Comparison of ENCODE assay signal across 8 cellular contexts in genomic region chr1:231040800-231041704, GRCh38. TPM values are rescaled to one million over a fixed set of nuclear protein-coding genes. Genes with fewer than 3 reads are reported as not detected.
DNase-seq lines count a peak whose midpoint lies in the region; ATAC-seq, FAIRE-seq and TF ChIP-seq lines count a peak whose summit lies in the region.

No MANE protein-coding gene starts in this region.

- peak overlapping the region in 3 of 4 donors; percentile 41 to 58 (median 43) for H3K27ac ChIP-seq in gastroesophageal sphincter

- CTCF ChIA-PET in activated CD4-positive, alpha-beta memory T cell treated with anti-CD3 and anti-CD28 coated beads, Interleukin-2, amount 10 ng/mL, durations not matched to agents 7 days and 5 days (lab: Charles Lee), result interaction anchor here (0.7 to 1.2 kb wide), 2 partner anchors 118 to 1073 kb away, joined by 3 to 5 read pairs; no protein-coding TSS in a partner anchor

- TF ChIP-seq EP300 in gastroesophageal sphincter (IDR thresholded peaks at IDR 0.05), result no peak

- 0 out of 2 replicates have a peak, but pooled peaks cover 6% of the 10 kb centered on the region for H3K4me1 Mint-ChIP-seq in HFFc6 (ENCODE audit: low read depth)
- H3K4me1 Mint-ChIP-seq in activated CD4-positive, alpha-beta memory T cell treated with anti-CD3 and anti-CD28 coated beads, Interleukin-2, amount 10 ng/mL, durations not matched to agents 7 days and 5 days, result peaks cover 28% of the 10 kb centered on the region

- H3K4me1 ChIP-seq in gastroesophageal sphincter, result peaks cover 0 to 26% (median 7%) of the 10 kb centered on the region in 3 donors

- TF ChIP-seq CTCF in HFFc6 (IDR thresholded peaks at IDR 0.05) (no peak), gastroesophageal sphincter (IDR thresholded peaks at IDR 0.05) (no peak), retinal pigment epithelial cell (conservative IDR thresholded peaks at IDR 0.05; ENCODE audit: low read depth, low read length) (no peak)

- H3K9me3 ChIP-seq in gastroesophageal sphincter, result peaks cover 0 to 12% (median 0%) of the 10 kb centered on the region in 3 donors

- no peak for FAIRE-seq in urothelium cell line (lab: Jason Lieb, UNC)

- peaks cover 4% of the 10 kb centered on the region; the same call in 1 of the 2 replicates for H3K36me3 Mint-ChIP-seq in HFFc6 (ENCODE audit: low read depth)
- H3K36me3 Mint-ChIP-seq in activated CD4-positive, alpha-beta memory T cell treated with anti-CD3 and anti-CD28 coated beads, Interleukin-2, amount 10 ng/mL, durations not matched to agents 7 days and 5 days (ENCODE audit: low read depth), result no peaks in the 10 kb centered on the region

- no peaks in the 10 kb centered on the region for H3K36me3 ChIP-seq in gastroesophageal sphincter

- WGBS in gastroesophageal sphincter (ENCODE audit: low coverage in 1 of 2), 2 donors, result 11 to 15% methylated on average over 5 of the region's 37 CpGs

- ATAC-seq in gastroesophageal sphincter, result peak; percentile 23
- ATAC-seq in HG03354 (IDR thresholded peaks at IDR 0.05; ENCODE audit: poor library complexity, severe bottlenecking, unreplicated experiment), result no peak
- ATAC-seq in HG02840 (IDR thresholded peaks at IDR 0.05; ENCODE audit: low FRiP score, unreplicated experiment), result no peak

- H3K27ac Mint-ChIP-seq in HFFc6, result no peak overlapping the region
- no peak overlapping the region for H3K27ac Mint-ChIP-seq in activated CD4-positive, alpha-beta memory T cell treated with anti-CD3 and anti-CD28 coated beads, Interleukin-2, amount 10 ng/mL, durations not matched to agents 7 days and 5 days

- peaks cover 9% of the 10 kb centered on the region for H3K27me3 Mint-ChIP-seq in HFFc6 (ENCODE audit: insufficient read depth)
- peaks cover 28% of the 10 kb centered on the region for H3K27me3 Mint-ChIP-seq in activated CD4-positive, alpha-beta memory T cell treated with anti-CD3 and anti-CD28 coated beads, Interleukin-2, amount 10 ng/mL, durations not matched to agents 7 days and 5 days

- H3K4me3 Mint-ChIP-seq in HFFc6, result peak overlapping the region; percentile 58
- peak overlapping the region; percentile 73 for H3K4me3 Mint-ChIP-seq in activated CD4-positive, alpha-beta memory T cell treated with anti-CD3 and anti-CD28 coated beads, Interleukin-2, amount 10 ng/mL, durations not matched to agents 7 days and 5 days

- peaks cover 78% of the 10 kb centered on the region for H3K27me3 ChIP-seq in gastroesophageal sphincter

- POLR2A ChIA-PET in activated CD4-positive, alpha-beta memory T cell treated with anti-CD3 and anti-CD28 coated beads, Interleukin-2, amount 10 ng/mL, durations not matched to agents 7 days and 5 days (lab: Charles Lee), result interaction anchor here (1.0 to 3.4 kb wide), 5 partner anchors 12 to 1533 kb away, joined by 3 to 18 read pairs (median 8); partner anchors contain the start of genes ARV1, NUP133 and TTC13

- DNase-seq in HFFc6 (no peak), retinal pigment epithelial cell (ENCODE audit: low read depth) (peak; percentile 10), urothelium cell line (ENCODE audit: low spot score) (no peak), SW 1271 (lab: John Stamatoyannopoulos, UW) (no peak)
- DNase-seq in activated CD4-positive, alpha-beta memory T cell treated with anti-CD3 and anti-CD28 coated beads, Interleukin-2, amount 10 ng/mL, durations not matched to agents 7 days and 5 days, result no peak

- peaks cover 3% of the 10 kb centered on the region; the same call in 1 of the 2 replicates for H3K9me3 Mint-ChIP-seq in HFFc6
- H3K9me3 Mint-ChIP-seq in activated CD4-positive, alpha-beta memory T cell treated with anti-CD3 and anti-CD28 coated beads, Interleukin-2, amount 10 ng/mL, durations not matched to agents 7 days and 5 days, result no peaks in the 10 kb centered on the region

- H3K4me3 ChIP-seq in gastroesophageal sphincter, result peak overlapping the region; percentile 57 to 70
- H3K4me3 ChIP-seq in retinal pigment epithelial cell (ENCODE audit: low read length), result peak overlapping the region; percentile 40

- no peak for TF ChIP-seq POLR2A in gastroesophageal sphincter (IDR thresholded peaks at IDR 0.05)

RNA-seq across cellular contexts. Expression of gene FAM89A, which starts 1.0 kb away (rescaled TPM):
- total RNA-seq in HFFc6 (2021; fragmentation: NEBNext Ultra II Directional; extraction: Animal tissue kit (Norgen Biotek cat#: 25700)), result 1 to 10 TPM; 2.4 to 3.7 (median 2.9) TPM
- total RNA-seq in activated CD4-positive, alpha-beta memory T cell treated with anti-CD3 and anti-CD28 coated beads, Interleukin-2, amount 10 ng/mL, durations not matched to agents 7 days and 5 days, result 1 to 10 TPM; 6.8 to 6.9 TPM
- 10 to 100 TPM in 1 of 4 donors, 1 to 10 TPM in 3; 2.5 to 11.6 (median 7.7) TPM for total RNA-seq in gastroesophageal sphincter
